Comparison of ENCODE assay signal across 24 cellular contexts in the genomic region with DNA sequence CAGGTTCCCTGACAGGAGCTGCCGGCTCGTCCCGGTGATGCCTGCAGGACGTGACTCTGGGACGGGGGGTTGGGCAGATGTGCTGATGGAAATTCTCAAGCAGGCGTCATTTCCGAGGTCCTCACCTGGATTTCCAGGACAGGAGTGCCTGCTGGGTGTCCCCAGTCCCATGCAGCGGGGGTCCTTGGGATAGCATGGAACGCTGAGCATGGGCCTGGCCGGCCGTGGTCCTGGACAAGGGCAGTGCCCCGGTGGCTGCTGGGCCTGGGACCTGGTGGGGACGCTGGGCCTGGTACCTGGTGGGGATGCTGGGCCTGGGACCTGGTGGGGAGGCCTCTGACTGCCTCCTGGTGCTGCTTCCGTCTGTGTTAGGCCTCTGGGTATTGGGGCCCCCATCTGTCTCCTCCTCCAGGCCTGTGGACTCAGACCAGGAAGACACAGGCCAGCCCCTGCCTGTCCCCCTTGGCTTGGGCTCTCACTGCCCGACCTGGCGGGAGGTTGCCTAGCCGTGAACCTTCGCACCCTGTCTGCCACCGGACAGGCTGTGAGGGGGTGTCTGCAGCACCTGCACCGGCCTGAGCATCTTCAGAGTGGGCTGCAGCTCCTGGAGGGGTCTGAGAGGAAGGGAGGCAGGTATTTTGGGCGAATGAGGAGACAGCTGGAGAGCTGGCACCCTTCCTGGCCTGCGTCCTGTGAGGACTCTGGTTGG. TPM values are rescaled to one million over a fixed set of nuclear protein-coding genes. Genes with fewer than 3 reads are reported as not detected.
"Had no signal": no experiment of that assay in that cellular context is flagged by ENCODE, and none has a peak within 500 bp of the region (broad histone marks: within the 10 kb centered on the region; RNA-seq: fewer than 3 reads in every experiment).

No MANE protein-coding gene starts in this region.

- H3K4me2 ChIP-seq: neural progenitor cell had no signal

- H3K27ac Mint-ChIP-seq: immature natural killer cell; naive thymus-derived CD8-positive, alpha-beta T cell; nephron; progenitor cell of endocrine pancreas; stimulated activated naive CD8-positive, alpha-beta T cell treated with anti-CD3 and anti-CD28 coated beads, Interleukin-15, Interleukin-2, amounts not matched to agents 100 ng/mL and 50 ng/mL, for 24 hours; type B pancreatic cell had no signal

- H2AFZ ChIP-seq: neural progenitor cell had no signal

- H3K4me3 ChIP-seq: left lung, lung, mucosa of descending colon, neural progenitor cell, ovary, right atrium auricular region, skin epidermis, suprapubic skin, tibial nerve, vagina had no signal

- DNase-seq: immature natural killer cell; kidney; left colon; midbrain; mucosa of descending colon; naive thymus-derived CD8-positive, alpha-beta T cell; stimulated activated CD4-positive, alpha-beta T cell treated with anti-CD3 and anti-CD28 coated beads, Interleukin-12 subunit alpha, Interleukin-12 subunit beta, amount 100 ng/mL, for 4 hours; stimulated activated CD4-positive, alpha-beta T cell treated with anti-CD3 and anti-CD28 coated beads, Interleukin-15, amount 100 ng/mL, for 24 hours; stimulated activated CD4-positive, alpha-beta T cell treated with anti-CD3 and anti-CD28 coated beads, Interleukin-2, amount 100 ng/mL, for 24 hours; stimulated activated CD4-positive, alpha-beta T cell treated with anti-CD3 and anti-CD28 coated beads, Interleukin-4, amount 100 ng/mL, for 1 hour; stimulated activated naive CD4-positive, alpha-beta T cell had no signal

- H3K27me3 Mint-ChIP-seq: naive thymus-derived CD8-positive, alpha-beta T cell; progenitor cell of endocrine pancreas; stimulated activated naive CD8-positive, alpha-beta T cell treated with anti-CD3 and anti-CD28 coated beads, Interleukin-15, Interleukin-2, amounts not matched to agents 100 ng/mL and 50 ng/mL, for 24 hours; type B pancreatic cell had no signal

- H3K27me3 ChIP-seq: left lung, neural progenitor cell, ovary, right atrium auricular region, suprapubic skin, tibial nerve, vagina had no signal

- H3K9ac ChIP-seq: neural progenitor cell had no signal

- H3K9me3 ChIP-seq: left lung, mucosa of descending colon, ovary, right atrium auricular region, suprapubic skin, tibial nerve, vagina had no signal

- H3K9me3 Mint-ChIP-seq: immature natural killer cell; naive thymus-derived CD8-positive, alpha-beta T cell; nephron; neural progenitor cell; stimulated activated naive CD8-positive, alpha-beta T cell treated with anti-CD3 and anti-CD28 coated beads, Interleukin-15, Interleukin-2, amounts not matched to agents 100 ng/mL and 50 ng/mL, for 24 hours; type B pancreatic cell had no signal

- ATAC-seq: left colon; left lung; naive thymus-derived CD8-positive, alpha-beta T cell had no signal

- H3K36me3 ChIP-seq: neural progenitor cell, ovary had no signal

- H3K4me3 Mint-ChIP-seq: immature natural killer cell; naive thymus-derived CD8-positive, alpha-beta T cell; stimulated activated naive CD8-positive, alpha-beta T cell treated with anti-CD3 and anti-CD28 coated beads, Interleukin-15, Interleukin-2, amounts not matched to agents 100 ng/mL and 50 ng/mL, for 24 hours; type B pancreatic cell had no signal

- H3K27ac ChIP-seq: left lung, neural progenitor cell, ovary, right atrium auricular region, suprapubic skin, tibial nerve, vagina had no signal

- H3K4me1 ChIP-seq: neural progenitor cell had no signal

RNA-seq across cellular contexts. Expression of gene TNFRSF6B, which starts 32.2 kb away (rescaled TPM):
- total RNA-seq: progenitor cell of endocrine pancreas had no signal
- polyA plus RNA-seq: immature natural killer cell had no signal
